Comparison of ENCODE assay signal across 8 cellular contexts in genomic region chr18:12839057-12839525, GRCh38. TPM values are rescaled to one million over a fixed set of nuclear protein-coding genes. Genes with fewer than 3 reads are reported as not detected.
DNase-seq lines count a peak whose midpoint lies in the region; ATAC-seq and TF ChIP-seq lines count a peak whose summit lies in the region.

No MANE protein-coding gene starts in this region.

- no peak for TF ChIP-seq CTCF in esophagus muscularis mucosa (IDR thresholded peaks at IDR 0.05)

- TF ChIP-seq EP300 in esophagus muscularis mucosa (IDR thresholded peaks at IDR 0.05): no peak

- no peak for DNase-seq in activated T-cell treated with anti-CD3 and anti-CD28 coated beads, Interleukin-2, amount 50 U/mL, for 4 hours
- DNase-seq in activated T-cell treated with anti-CD3 and anti-CD28 coated beads for 4 hours (no peak), SIG-M5 treated with dmso at 0.1 percent for 504 hours (lab: John Stamatoyannopoulos, UW; ENCODE audit: unreplicated experiment) (peak; percentile 86), esophagus muscularis mucosa (ENCODE audit: extremely low spot score) (no peak), AG20443 (ENCODE audit: low spot score) (no peak), NCI-H128 (lab: John Stamatoyannopoulos, UW; ENCODE audit: unreplicated experiment) (no peak)

- H3K4me3 ChIP-seq in esophagus muscularis mucosa: no peak overlapping the region

- H3K27ac ChIP-seq in layer of hippocampus (ENCODE audit: low read depth, low read length) (peak overlapping the region; percentile 38), esophagus muscularis mucosa (replicated peaks in 1 of 4) (peak overlapping the region in 2 of 4 donors; percentile 31 to 55)

- H3K27me3 Mint-ChIP-seq in activated T-cell treated with anti-CD3 and anti-CD28 coated beads, Interleukin-2, amount 50 U/mL, for 4 hours (ENCODE audit: low read depth): no peaks in the 10 kb centered on the region

- ATAC-seq in activated T-cell treated with anti-CD3 and anti-CD28 coated beads, Interleukin-2, amount 50 U/mL, for 4 hours: peak; percentile 85 to 88
- ATAC-seq in HG03060 (IDR thresholded peaks at IDR 0.05; ENCODE audit: low read depth, unreplicated experiment): peak; percentile 46

- H3K36me3 ChIP-seq in esophagus muscularis mucosa: peaks cover 0 to 13% (median 4%) of the 10 kb centered on the region in 4 donors

- no peaks in the 10 kb centered on the region for H3K9me3 Mint-ChIP-seq in activated T-cell treated with anti-CD3 and anti-CD28 coated beads, Interleukin-2, amount 50 U/mL, for 4 hours

- H3K4me1 Mint-ChIP-seq in activated T-cell treated with anti-CD3 and anti-CD28 coated beads, Interleukin-2, amount 50 U/mL, for 4 hours (ENCODE audit: low read depth): peaks cover 64% of the 10 kb centered on the region

- peaks cover 4 to 10% (median 8%) of the 10 kb centered on the region in 4 donors for H3K4me1 ChIP-seq in esophagus muscularis mucosa

- H3K4me3 Mint-ChIP-seq in activated T-cell treated with anti-CD3 and anti-CD28 coated beads, Interleukin-2, amount 50 U/mL, for 4 hours: peak overlapping the region; percentile 75

- H3K9me3 ChIP-seq in esophagus muscularis mucosa: no peaks in the 10 kb centered on the region

- H3K27me3 ChIP-seq in layer of hippocampus (ENCODE audit: control insufficient read depth, insufficient read depth, low read length) (no peaks in the 10 kb centered on the region), esophagus muscularis mucosa (no peaks in the 10 kb centered on the region)

- H3K36me3 Mint-ChIP-seq in activated T-cell treated with anti-CD3 and anti-CD28 coated beads, Interleukin-2, amount 50 U/mL, for 4 hours (ENCODE audit: insufficient read depth): peaks cover 29% of the 10 kb centered on the region

- 80% methylated on average over 2 of the region's 2 CpGs for WGBS in esophagus muscularis mucosa

- TF ChIP-seq POLR2A in esophagus muscularis mucosa (IDR thresholded peaks at IDR 0.05; ENCODE audit: low read depth): no peak

- intact Hi-C loops in esophagus muscularis mucosa (cut with DNase I): no loop called here

RNA-seq across cellular contexts. Expression of gene PTPN2, which starts 44.9 kb away (rescaled TPM):
- 10 to 100 TPM; 61.7 to 77.6 (median 65.2) TPM for total RNA-seq in activated T-cell treated with anti-CD3 and anti-CD28 coated beads, Interleukin-2, amount 50 U/mL, for 4 hours
- total RNA-seq in esophagus muscularis mucosa: 10 to 100 TPM; 14.3 to 27.5 (median 18.0) TPM
